ENCODE assay signal across 12 cellular contexts in the genomic region with DNA sequence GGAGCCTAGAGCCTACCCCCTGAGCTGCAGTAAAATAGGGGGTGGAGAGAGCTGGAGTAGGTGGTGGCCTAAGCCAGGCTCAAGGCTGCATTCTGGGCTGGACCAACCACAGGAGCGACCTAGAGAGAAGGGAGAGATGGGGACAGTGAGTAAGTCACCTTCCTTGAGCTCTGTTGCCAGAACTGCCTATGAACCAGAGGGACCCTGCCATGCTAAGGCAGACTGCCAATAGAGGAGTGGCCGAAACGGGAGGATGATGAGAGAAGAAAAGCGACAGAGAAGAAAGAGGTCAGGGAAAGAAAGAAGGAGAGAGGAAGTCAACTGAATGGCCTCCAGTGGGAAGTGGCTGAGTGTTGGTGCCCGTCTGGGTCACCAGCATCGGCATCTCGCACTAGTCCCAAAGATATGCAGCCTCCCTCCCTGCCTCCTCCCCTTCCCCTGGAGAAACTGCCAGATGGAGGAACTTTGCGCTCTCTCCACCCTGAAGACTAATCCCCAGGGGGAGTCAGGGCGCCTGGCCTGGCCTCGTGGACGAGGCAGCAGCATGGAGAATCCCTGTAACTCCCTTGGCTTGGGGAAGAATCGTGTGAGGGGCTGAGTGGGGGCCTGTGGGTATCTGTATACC. TPM values are rescaled to one million over a fixed set of nuclear protein-coding genes. Genes with fewer than 3 reads are reported as not detected.
DNase-seq lines count a peak whose midpoint lies in the region; ATAC-seq, FAIRE-seq and TF ChIP-seq lines count a peak whose summit lies in the region.
"Had no signal": no experiment of that assay in that cellular context is flagged by ENCODE, and none has a peak within 500 bp of the region (broad histone marks: within the 10 kb centered on the region; RNA-seq: fewer than 3 reads in every experiment).

No MANE protein-coding gene starts in this region.

- no peak overlapping the region for H2AFZ ChIP-seq in OCI-LY7 (ENCODE audit: low read length)

- no peak for ATAC-seq in HG03378 (IDR thresholded peaks at IDR 0.05; ENCODE audit: unreplicated experiment)

- TF ChIP-seq CTCF in OCI-LY7 (conservative IDR thresholded peaks at IDR 0.05; ENCODE audit: low read length) (no peak), esophagus muscularis mucosa (IDR thresholded peaks at IDR 0.05) (no peak)

- H3K9me3 ChIP-seq in OCI-LY7 (ENCODE audit: low read length) (no peaks in the 10 kb centered on the region), esophagus muscularis mucosa (no peaks in the 10 kb centered on the region), small intestine (ENCODE audit: control insufficient read depth, low read depth) (no peaks in the 10 kb centered on the region)

- no TSS peak for BruUV-seq in OCI-LY7 (replicated peaks; lab: Mats Ljungman, UMichigan)

- CTCF ChIA-PET in OCI-LY7 (lab: Charles Lee; ENCODE audit: unreplicated experiment): interaction anchor here (0.6 kb wide), 1 partner anchor 29 kb away, joined by 3 read pairs; no protein-coding TSS in a partner anchor

- peak overlapping the region; percentile 84 for H3K4me2 ChIP-seq in OCI-LY7 (ENCODE audit: low read length)

- H3K36me3 ChIP-seq in OCI-LY7 (ENCODE audit: insufficient read depth, low read length) (peaks cover 11% of the 10 kb centered on the region; the same call in 1 of the 2 replicates), esophagus muscularis mucosa (no peaks in the 10 kb centered on the region), small intestine (ENCODE audit: control insufficient read depth in 2 of 2, insufficient read depth in 2 of 2, low read length in 2 of 2) (peaks cover 0 to 2% of the 10 kb centered on the region in 2 donors)

- TF ChIP-seq POLR2A in esophagus muscularis mucosa (IDR thresholded peaks at IDR 0.05; ENCODE audit: low read depth): no peak

- peaks cover 53% of the 10 kb centered on the region for H3K4me1 ChIP-seq in OCI-LY7 (ENCODE audit: insufficient read depth, low read length, poor library complexity, severe bottlenecking)
- H3K4me1 ChIP-seq in esophagus muscularis mucosa: peaks cover 10 to 27% (median 19%) of the 10 kb centered on the region in 4 donors
- peaks cover 0 to 3% of the 10 kb centered on the region in 2 donors for H3K4me1 ChIP-seq in small intestine (ENCODE audit: control insufficient read depth in 2 of 2, insufficient read depth in 1 of 2, low read depth in 1 of 2, low read length in 1 of 2)

- H4K20me1 ChIP-seq in OCI-LY7 (ENCODE audit: insufficient read depth, low read length): no peaks in the 10 kb centered on the region

- peak overlapping the region; percentile 58 for H3K4me3 ChIP-seq in OCI-LY7 (ENCODE audit: low read depth, low read length, poor library complexity, severe bottlenecking)
- no peak overlapping the region for H3K4me3 ChIP-seq in esophagus muscularis mucosa
- H3K4me3 ChIP-seq in small intestine (ENCODE audit: low read depth in 1 of 2, low read length in 2 of 2): no peak overlapping the region

- TF ChIP-seq EP300 in esophagus muscularis mucosa (IDR thresholded peaks at IDR 0.05): no peak

- H3K27me3 ChIP-seq in esophagus muscularis mucosa (no peaks in the 10 kb centered on the region), small intestine (ENCODE audit: control insufficient read depth in 2 of 2, insufficient read depth in 2 of 2, low read length in 2 of 2) (no peaks in the 10 kb centered on the region)

- no peaks in the 10 kb centered on the region for H3K9me2 ChIP-seq in OCI-LY7 (ENCODE audit: insufficient read depth, low read length)

- WGBS in esophagus muscularis mucosa: 60% methylated on average over 8 of the region's 12 CpGs
- WGBS in small intestine, 3 donors: 32 to 54% (median 36%) methylated on average over 9 to 12 of the region's 12 CpGs

- FAIRE-seq in small intestine (lab: Jason Lieb, UNC): no peak
- FAIRE-seq: colon, RCC 7860 had no signal

- DNase-seq in DMS 273 (lab: John Stamatoyannopoulos, UW; ENCODE audit: unreplicated experiment) (peak; percentile 67), DMS 273 treated with DMSO at 0.1 percent for 48 hours (lab: John Stamatoyannopoulos, UW) (no peak), OCI-LY7 (ENCODE audit: low spot score) (no peak), esophagus muscularis mucosa (ENCODE audit: extremely low spot score) (no peak), small intestine (no peak), hippocampal formation (lab: John Stamatoyannopoulos, UW) (no peak), AML-193 (lab: John Stamatoyannopoulos, UW) (no peak)
- DNase-seq: NCI-H1105 had no signal

- intact Hi-C loops in OCI-LY7 (cut with micrococcal nuclease; ENCODE audit: unreplicated experiment): loop anchor here (2.0 to 10.0 kb wide), 2 partner anchors 85 to 307 kb away; partner anchors contain the start of gene SASH3
- intact Hi-C loops in esophagus muscularis mucosa (cut with DNase I): loop anchor here (5.0 kb wide), 1 partner anchor 41 kb away; no protein-coding TSS in a partner anchor

- peak overlapping the region; percentile 93 for H3K27ac ChIP-seq in OCI-LY7 (ENCODE audit: low read depth, low read length, poor library complexity, severe bottlenecking)
- H3K27ac ChIP-seq in esophagus muscularis mucosa (replicated peaks in 1 of 4): peak overlapping the region; percentile 22 to 44 (median 35)
- peak overlapping the region; percentile 52 to 88 for H3K27ac ChIP-seq in small intestine (ENCODE audit: low read depth in 1 of 2, low read length in 1 of 2)
- H3K27ac ChIP-seq: 22Rv1 had no signal

- POLR2A ChIA-PET in OCI-LY7 (lab: Charles Lee): interaction anchor here (0.6 to 1.9 kb wide), 3 partner anchors 27 to 39 kb away, joined by 4 to 12 read pairs (median 4); partner anchors contain the start of gene ELF4

- peaks cover 28% of the 10 kb centered on the region; the same call in 1 of the 2 replicates for H3K79me2 ChIP-seq in OCI-LY7 (ENCODE audit: insufficient read depth, low read depth, low read length)

RNA-seq across cellular contexts. Expression of gene ELF4, which starts 28.8 kb away (rescaled TPM):
- total RNA-seq in OCI-LY7 (2014; rRNA removed; shearing (Covaris generic)): 13.4 and 15.0 TPM in 2 replicates
- 24.9 and 27.3 TPM in 2 replicates for total RNA-seq in OCI-LY7 (2022)
- 1 to 10 TPM; 6.2 to 9.9 (median 9.4) TPM for total RNA-seq in esophagus muscularis mucosa
- polyA plus RNA-seq in small intestine: 10 to 100 TPM; 10.4 to 13.8 (median 13.6) TPM

Comparison
In these comparisons a context has a peak if more than half of its experiments do, and no peak if none do; other contexts are left out.
1. H3K27ac ChIP-seq: peak in every context shown above with its lines; median percentile 93 in OCI-LY7; 70 in small intestine; 35 in esophagus muscularis mucosa.